In the genomic region with DNA sequence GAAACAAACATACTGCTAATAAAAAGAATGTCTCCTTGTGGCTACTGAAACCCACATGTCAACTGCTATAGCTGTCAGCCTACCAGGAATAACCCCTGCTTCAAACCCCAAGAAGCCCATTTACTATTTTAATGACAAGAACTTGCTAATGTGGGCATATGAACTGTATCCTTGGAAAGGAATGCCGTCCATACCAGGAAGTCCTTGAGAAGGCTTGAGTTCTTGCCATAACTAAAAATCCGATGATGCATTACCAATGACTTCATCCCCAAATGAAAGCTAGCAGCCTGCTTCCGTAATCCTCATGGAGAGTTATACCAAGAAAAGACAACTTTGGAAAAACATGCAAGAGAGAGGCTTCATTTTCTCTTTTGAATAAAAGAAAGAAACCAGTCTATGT, we compare ENCODE assay signal across 24 cellular contexts. TPM values are rescaled to one million over a fixed set of nuclear protein-coding genes. Genes with fewer than 3 reads are reported as not detected.
DNase-seq lines count a peak whose midpoint lies in the region; ATAC-seq and TF ChIP-seq lines count a peak whose summit lies in the region.
"Had no signal": no experiment of that assay in that cellular context is flagged by ENCODE, and none has a peak within 500 bp of the region (broad histone marks: within the 10 kb centered on the region; RNA-seq: fewer than 3 reads in every experiment).

No MANE protein-coding gene starts in this region.

- no peaks in the 10 kb centered on the region; the same call in 2 of the 3 replicates for H3K36me3 Mint-ChIP-seq in GM23338 (ENCODE audit: low read depth)
- H3K36me3 Mint-ChIP-seq: naive B cell had no signal

- H4K20me1 ChIP-seq in smooth muscle cell (ENCODE audit: low read depth) (no peaks in the 10 kb centered on the region), GM23338 (replicated peaks; ENCODE audit: insufficient read depth) (no peaks in the 10 kb centered on the region)
- H4K20me1 ChIP-seq: BLaER1 treated with 17β-estradiol and CSF1 and Interleukin-3, amounts not matched to agents 10 nM and 100 nM had no signal

- H3K27ac ChIP-seq in smooth muscle cell (ENCODE audit: low read depth) = peak overlapping the region; percentile 46
- no peak overlapping the region for H3K27ac ChIP-seq in GM23338 (ENCODE audit: low read depth)
- H3K27ac ChIP-seq: BLaER1 treated with 17β-estradiol and CSF1 and Interleukin-3, amounts not matched to agents 10 nM and 100 nM; esophagus muscularis mucosa; left ventricle myocardium inferior had no signal

- no peaks in the 10 kb centered on the region; the same call in 1 of the 2 replicates for H3K9me2 ChIP-seq in GM23338 (ENCODE audit: insufficient read depth)

- H3F3A ChIP-seq in smooth muscle cell (ENCODE audit: low read depth) (no peaks in the 10 kb centered on the region), GM23338 (replicated peaks; ENCODE audit: low read depth) (no peaks in the 10 kb centered on the region)

- no peak overlapping the region for H3K4me3 Mint-ChIP-seq in GM23338
- H3K4me3 Mint-ChIP-seq: naive B cell; T-helper 1 cell treated with Interleukin-12 subunit alpha and Interleukin-12 subunit beta and Interleukin-4 antibody, amounts not matched to agents 30 μg/mL and 1 μg/mL, for 36 hours had no signal

- H3K36me3 ChIP-seq in smooth muscle cell (ENCODE audit: low read depth) (no peaks in the 10 kb centered on the region), GM23338 (ENCODE audit: insufficient read depth) (no peaks in the 10 kb centered on the region)
- H3K36me3 ChIP-seq: BLaER1 treated with 17β-estradiol and CSF1 and Interleukin-3, amounts not matched to agents 10 nM and 100 nM; esophagus muscularis mucosa; left ventricle myocardium inferior had no signal

- no peaks in the 10 kb centered on the region for H3K4me1 ChIP-seq in smooth muscle cell (ENCODE audit: low read depth)
- H3K4me1 ChIP-seq in GM23338 (ENCODE audit: insufficient read depth) = no peaks in the 10 kb centered on the region

- 31% methylated on average over 3 of the region's 3 CpGs for WGBS in smooth muscle cell (ENCODE audit: low lambda C conversion rate)

- H2AFZ ChIP-seq in smooth muscle cell (ENCODE audit: low read depth) = peak overlapping the region; percentile 25
- H2AFZ ChIP-seq in GM23338 = no peak overlapping the region

- in situ Hi-C loops in astrocyte of the cerebellum (cut with HindIII; ENCODE audit: low sequenced_read_pairs) = no loop called here

- peak; percentile 18 for DNase-seq in GM04504 (ENCODE audit: low read depth)
- DNase-seq in astrocyte of the cerebellum (ENCODE audit: low read depth) = peak; percentile 1
- DNase-seq in hepatic stellate cell (ENCODE audit: low spot score) = peak; percentile 38
- no peak for DNase-seq in smooth muscle cell (lab: John Stamatoyannopoulos, UW; ENCODE audit: unreplicated experiment)
- DNase-seq in LoVo (ENCODE audit: low spot score) = no peak
- DNase-seq in GM23338 (ENCODE audit: low spot score) = no peak
- no peak for DNase-seq in NCI-H510A (lab: John Stamatoyannopoulos, UW)
- DNase-seq: activated CD4-positive, CD25-positive, alpha-beta regulatory T cell; dermis blood vessel endothelial cell; KBM-7; left ventricle myocardium inferior; naive B cell; NCI-H1105 treated with DMSO at 0.1 percent for 48 hours; NCI-H2171 treated with DMSO at 0.1 percent for 48 hours; NK-92 treated with Interleukin-12 subunit alpha and Interleukin-12 subunit beta, amount 100 ng/mL, for 24 hours; posterior cingulate gyrus; stimulated activated CD4-positive, alpha-beta T cell treated with anti-CD3 and anti-CD28 coated beads, Interleukin-15, amount 100 ng/mL, for 24 hours had no signal

- ATAC-seq in GM23338 = no peak
- ATAC-seq: GM12878, HCT116 had no signal

- H3K27me3 ChIP-seq in smooth muscle cell (ENCODE audit: low read depth) = no peaks in the 10 kb centered on the region
- H3K27me3 ChIP-seq in GM23338 (ENCODE audit: insufficient read depth) = no peaks in the 10 kb centered on the region
- H3K27me3 ChIP-seq: BLaER1 treated with 17β-estradiol and CSF1 and Interleukin-3, amounts not matched to agents 10 nM and 100 nM; esophagus muscularis mucosa had no signal

- H3K4me2 ChIP-seq in smooth muscle cell (peak overlapping the region; percentile 62), GM23338 (no peak overlapping the region)
- H3K4me2 ChIP-seq: BLaER1 treated with 17β-estradiol and CSF1 and Interleukin-3, amounts not matched to agents 10 nM and 100 nM had no signal

- no peaks in the 10 kb centered on the region for H3K79me2 ChIP-seq in smooth muscle cell (ENCODE audit: low read depth)
- H3K79me2 ChIP-seq in GM23338 (replicated peaks; ENCODE audit: insufficient read depth) = no peaks in the 10 kb centered on the region

- H3K27me3 Mint-ChIP-seq in GM23338 (ENCODE audit: insufficient read depth, low read depth, poor library complexity) = peaks cover 1% of the 10 kb centered on the region

- TF ChIP-seq CTCF in astrocyte of the cerebellum (IDR thresholded peaks at IDR 0.05; ENCODE audit: low read depth, low read length, missing control alignments) (no peak), smooth muscle cell (IDR thresholded peaks at IDR 0.05; ENCODE audit: borderline replicate concordance, insufficient read depth, poor library complexity, severe bottlenecking) (no peak), GM23338 (conservative IDR thresholded peaks at IDR 0.05; ENCODE audit: low read depth in 2 of 2) (no peak)

- H3K27ac Mint-ChIP-seq in GM23338 = no peak overlapping the region
- H3K27ac Mint-ChIP-seq: activated T-helper 2 cell treated with anti-CD3 and anti-CD28 coated beads, Interferon-gamma antibody, Interleukin-2, Interleukin-4, amounts not matched to agents 10 μg/mL and 5 μg/mL and 100 μg/mL, durations not matched to agents 14 hours and 24 hours and 36 hours; naive B cell; T-helper 1 cell treated with Interleukin-12 subunit alpha and Interleukin-12 subunit beta and Interleukin-4 antibody, amounts not matched to agents 30 μg/mL and 1 μg/mL, for 36 hours had no signal

- H3K9me3 Mint-ChIP-seq in GM23338 = no peaks in the 10 kb centered on the region; the same call in 2 of the 3 replicates
- H3K9me3 Mint-ChIP-seq: activated T-helper 2 cell treated with anti-CD3 and anti-CD28 coated beads, Interferon-gamma antibody, Interleukin-2, Interleukin-4, amounts not matched to agents 10 μg/mL and 5 μg/mL and 100 μg/mL, durations not matched to agents 14 hours and 24 hours and 36 hours; naive B cell; T-helper 1 cell treated with Interleukin-12 subunit alpha and Interleukin-12 subunit beta and Interleukin-4 antibody, amounts not matched to agents 30 μg/mL and 1 μg/mL, for 36 hours had no signal

- no peaks in the 10 kb centered on the region; the same call in 2 of the 3 replicates for H3K4me1 Mint-ChIP-seq in GM23338
- H3K4me1 Mint-ChIP-seq: naive B cell had no signal

- no peaks in the 10 kb centered on the region for H3K9me3 ChIP-seq in smooth muscle cell (replicated peaks; ENCODE audit: low read depth)
- H3K9me3 ChIP-seq: BLaER1 treated with 17β-estradiol and CSF1 and Interleukin-3, amounts not matched to agents 10 nM and 100 nM; esophagus muscularis mucosa; left ventricle myocardium inferior had no signal

- no peak overlapping the region for H3K9ac ChIP-seq in smooth muscle cell (ENCODE audit: low read depth)
- H3K9ac ChIP-seq: BLaER1 treated with 17β-estradiol and CSF1 and Interleukin-3, amounts not matched to agents 10 nM and 100 nM had no signal

- H3K4me3 ChIP-seq in astrocyte of the cerebellum (ENCODE audit: low read depth, low read length) (no peak overlapping the region), smooth muscle cell (no peak overlapping the region), GM23338 (no peak overlapping the region)
- H3K4me3 ChIP-seq: BLaER1 treated with 17β-estradiol and CSF1 and Interleukin-3, amounts not matched to agents 10 nM and 100 nM; esophagus muscularis mucosa; GM12878; left ventricle myocardium inferior had no signal

TF ChIP-seq in GM23338, 12 proteins besides CTCF, POLR2A, EP300 and RAD21 (continues in another document):
- no peak for TF ChIP-seq CREB1 (CRISPR knock-in tag; IDR thresholded peaks at IDR 0.05; ENCODE audit: low read depth)
- TF ChIP-seq EZH2 (IDR thresholded peaks at IDR 0.05; ENCODE audit: low read depth, unreplicated experiment) = no peak
- no peak for TF ChIP-seq ZNF331 (CRISPR knock-in tag; IDR thresholded peaks at IDR 0.05; ENCODE audit: low read depth)
- TF ChIP-seq, protein P1, sequence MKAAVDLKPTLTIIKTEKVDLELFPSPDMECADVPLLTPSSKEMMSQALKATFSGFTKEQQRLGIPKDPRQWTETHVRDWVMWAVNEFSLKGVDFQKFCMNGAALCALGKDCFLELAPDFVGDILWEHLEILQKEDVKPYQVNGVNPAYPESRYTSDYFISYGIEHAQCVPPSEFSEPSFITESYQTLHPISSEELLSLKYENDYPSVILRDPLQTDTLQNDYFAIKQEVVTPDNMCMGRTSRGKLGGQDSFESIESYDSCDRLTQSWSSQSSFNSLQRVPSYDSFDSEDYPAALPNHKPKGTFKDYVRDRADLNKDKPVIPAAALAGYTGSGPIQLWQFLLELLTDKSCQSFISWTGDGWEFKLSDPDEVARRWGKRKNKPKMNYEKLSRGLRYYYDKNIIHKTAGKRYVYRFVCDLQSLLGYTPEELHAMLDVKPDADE (IDR thresholded peaks at IDR 0.05) = no peak
- no peak for TF ChIP-seq JUNB (IDR thresholded peaks at IDR 0.05; ENCODE audit: unreplicated experiment)
- no peak for TF ChIP-seq ZNF114 (CRISPR knock-in tag; IDR thresholded peaks at IDR 0.05)
- no peak for TF ChIP-seq EZH2phosphoT487 (IDR thresholded peaks at IDR 0.05; ENCODE audit: unreplicated experiment)

RNA-seq across cellular contexts. Expression of a gene that starts 34.8 kb away (rescaled TPM):
- not detected in 2 replicates for total RNA-seq in smooth muscle cell
- polyA plus RNA-seq in smooth muscle cell (not detected in 2 replicates), GM23338 (2016; fragmentation: Nextera tagmentation; extraction: Ambion mirVana) (not detected in 2 replicates)
- total RNA-seq in GM23338 (2014; rRNA removed; shearing (Covaris generic)) = not detected in 2 replicates
- total RNA-seq: activated CD8-positive, alpha-beta memory T cell treated with anti-CD3 and anti-CD28 coated beads for 36 hours; activated T-helper 2 cell treated with anti-CD3 and anti-CD28 coated beads, Interferon-gamma antibody, Interleukin-2, Interleukin-4, amounts not matched to agents 10 μg/mL and 5 μg/mL and 100 μg/mL, durations not matched to agents 14 hours and 24 hours and 36 hours; dermis blood vessel endothelial cell; esophagus muscularis mucosa; GM12878 had no signal
- polyA plus RNA-seq: GM12878 had no signal

Comparison
In these comparisons a context has a peak if more than half of its experiments do, and no peak if none do; other contexts are left out.
1. DNase-seq: peak in GM04504 (single experiment), astrocyte of the cerebellum (single experiment) and hepatic stellate cell (single experiment); none in smooth muscle cell (single experiment), LoVo (single experiment), GM23338 (single experiment) and NCI-H510A (single experiment).